15 cellular contexts compared by ENCODE assay signal in genomic region chrX:2495595-2495994, GRCh38.
"Had no signal": no experiment of that assay in that cellular context is flagged by ENCODE, and none has a peak within 500 bp of the region (broad histone marks: within the 10 kb centered on the region; RNA-seq: fewer than 3 reads in every experiment).

No MANE protein-coding gene starts in this region.

- H3K27ac ChIP-seq: dorsolateral prefrontal cortex, esophagus squamous epithelium, ovary, tibial nerve had no signal

- H3K4me3 ChIP-seq: dorsolateral prefrontal cortex, esophagus squamous epithelium, ovary, tibial nerve had no signal

- H3K36me3 ChIP-seq: ovary had no signal

- H3K27ac Mint-ChIP-seq: activated T-helper 1 cell treated with anti-CD3 and anti-CD28 coated beads, Interleukin-12 subunit alpha, Interleukin-12 subunit beta, Interleukin-2, Interleukin-4 antibody, amounts not matched to agents 30 ng/mL and 10 ng/mL and 1 ng/mL, durations not matched to agents 14 hours and 24 hours and 36 hours; T-helper 2 cell treated with Interferon-gamma antibody and Interleukin-4, amounts not matched to agents 5 μg/mL and 100 μg/mL, for 36 hours had no signal

- DNase-seq: activated CD4-positive, alpha-beta T cell treated with anti-CD3 and anti-CD28 coated beads, Interleukin-2, amount 50 U/mL, for 1 hour; activated CD8-positive, alpha-beta memory T cell treated with anti-CD3 and anti-CD28 coated beads for 24 hours; activated naive CD4-positive, alpha-beta T cell treated with Interleukin-2 at 50 U/mL for 16 hours; esophagus squamous epithelium; mesenchymal stem cell; ovary; stimulated activated CD4-positive, alpha-beta T cell treated with anti-CD3 and anti-CD28 coated beads, Interleukin-2, amount 100 ng/mL, for 48 hours; stimulated activated naive CD4-positive, alpha-beta T cell; substantia nigra had no signal

- H3K4me3 Mint-ChIP-seq: activated T-helper 1 cell treated with anti-CD3 and anti-CD28 coated beads, Interleukin-12 subunit alpha, Interleukin-12 subunit beta, Interleukin-2, Interleukin-4 antibody, amounts not matched to agents 30 ng/mL and 10 ng/mL and 1 ng/mL, durations not matched to agents 14 hours and 24 hours and 36 hours; T-helper 2 cell treated with Interferon-gamma antibody and Interleukin-4, amounts not matched to agents 5 μg/mL and 100 μg/mL, for 36 hours had no signal

- H3K27me3 ChIP-seq: dorsolateral prefrontal cortex, esophagus squamous epithelium, ovary, tibial nerve had no signal

- H3K9me3 ChIP-seq: esophagus squamous epithelium, ovary, tibial nerve had no signal

- H3K9me3 Mint-ChIP-seq: activated T-helper 1 cell treated with anti-CD3 and anti-CD28 coated beads, Interleukin-12 subunit alpha, Interleukin-12 subunit beta, Interleukin-2, Interleukin-4 antibody, amounts not matched to agents 30 ng/mL and 10 ng/mL and 1 ng/mL, durations not matched to agents 14 hours and 24 hours and 36 hours; T-helper 2 cell treated with Interferon-gamma antibody and Interleukin-4, amounts not matched to agents 5 μg/mL and 100 μg/mL, for 36 hours had no signal

- FAIRE-seq: astrocyte, bronchial epithelial cell had no signal
